Comparison of ENCODE assay signal across 32 cellular contexts in genomic region chr3:191372122-191372521, GRCh38. TPM values are rescaled to one million over a fixed set of nuclear protein-coding genes. Genes with fewer than 3 reads are reported as not detected.
DNase-seq lines count a peak whose midpoint lies in the region; ATAC-seq and TF ChIP-seq lines count a peak whose summit lies in the region.
"Had no signal": no experiment of that assay in that cellular context is flagged by ENCODE, and none has a peak within 500 bp of the region (broad histone marks: within the 10 kb centered on the region; RNA-seq: fewer than 3 reads in every experiment).

No MANE protein-coding gene starts in this region.

- H3K36me3 ChIP-seq in mammary epithelial cell (ENCODE audit: insufficient read depth, low read length) (peaks cover 24% of the 10 kb centered on the region), GM23248 (ENCODE audit: low read depth) (peaks cover 15% of the 10 kb centered on the region)

- no peaks in the 10 kb centered on the region for H4K20me1 ChIP-seq in mammary epithelial cell (ENCODE audit: insufficient read depth, low read length)
- H4K20me1 ChIP-seq in GM23248 (ENCODE audit: insufficient read depth) = no peaks in the 10 kb centered on the region

- ATAC-seq in HG03280 (IDR thresholded peaks at IDR 0.05; ENCODE audit: unreplicated experiment) = no peak
- ATAC-seq: CD8-positive, alpha-beta T cell; K562; naive thymus-derived CD4-positive, alpha-beta T cell; stimulated activated effector memory CD8-positive, alpha-beta T cell treated with anti-CD3 and anti-CD28 coated beads, Interleukin-12 subunit alpha, Interleukin-12 subunit beta, amount 100 ng/mL, for 72 hours had no signal

- 100% methylated on average over 2 of the region's 2 CpGs for WGBS in mammary epithelial cell (ENCODE audit: low coverage, missing lambda C conversion rate)
- 98 to 100% methylated on average over 2 of the region's 2 CpGs for WGBS in GM23248 (ENCODE audit: low coverage in 1 of 2, low lambda C conversion rate in 2 of 2, missing lambda C conversion rate in 2 of 2), 2 experiments

- H3K9me3 Mint-ChIP-seq in MCF 10A (ENCODE audit: unreplicated experiment) (no peaks in the 10 kb centered on the region), chondrocyte (ENCODE audit: low read depth) (no peaks in the 10 kb centered on the region), type B pancreatic cell (no peaks in the 10 kb centered on the region)
- H3K9me3 Mint-ChIP-seq: activated CD4-positive, alpha-beta memory T cell treated with anti-CD3 and anti-CD28 coated beads for 36 hours; activated naive CD8-positive, alpha-beta T cell treated with anti-CD3 and anti-CD28 coated beads, Interleukin-2, amount 10 ng/mL, durations not matched to agents 7 days and 5 days; CD8-positive, alpha-beta T cell; central memory CD8-positive, alpha-beta T cell; stimulated activated effector memory CD8-positive, alpha-beta T cell treated with anti-CD3 and anti-CD28 coated beads, Interleukin-12 subunit alpha, Interleukin-12 subunit beta, amount 100 ng/mL, for 72 hours had no signal

- H3K4me1 ChIP-seq in mammary epithelial cell (ENCODE audit: insufficient read depth, low read length) (peaks cover 18% of the 10 kb centered on the region), GM23248 (ENCODE audit: insufficient read depth) (peaks cover 32% of the 10 kb centered on the region)

- peaks cover 6% of the 10 kb centered on the region for H3K79me2 ChIP-seq in mammary epithelial cell (ENCODE audit: insufficient read depth, low read length)
- H3K79me2 ChIP-seq in GM23248 (ENCODE audit: insufficient read depth) = peaks cover 30% of the 10 kb centered on the region

- DNase-seq in MCF 10A (ENCODE audit: unreplicated experiment) = no peak
- no peak for DNase-seq in mammary epithelial cell
- DNase-seq in MV-4-11 (lab: John Stamatoyannopoulos, UW) = peak; percentile 30
- DNase-seq in chondrocyte (ENCODE audit: low spot score) = no peak
- no peak for DNase-seq in type B pancreatic cell (ENCODE audit: extremely low spot score, unreplicated experiment)
- no peak for DNase-seq in T-helper 2 cell
- no peak for DNase-seq in GM23248
- DNase-seq: activated CD4-positive, alpha-beta memory T cell treated with anti-CD3 and anti-CD28 coated beads for 36 hours; activated CD4-positive, CD25-positive, alpha-beta regulatory T cell; activated effector memory CD4-positive, alpha-beta T cell treated with Interleukin-2 at 50 U/mL for 16 hours; activated naive CD8-positive, alpha-beta T cell treated with anti-CD3 and anti-CD28 coated beads, Interleukin-2, amount 10 ng/mL, durations not matched to agents 7 days and 5 days; CD8-positive, alpha-beta T cell; DMS 273 treated with DMSO at 0.1 percent for 48 hours; dorsolateral prefrontal cortex; head of caudate nucleus; naive thymus-derived CD4-positive, alpha-beta T cell; NCI-H1092; NCI-H187 treated with DMSO at 0.1 percent for 48 hours; NCI-H524 treated with DMSO at 0.1 percent for 48 hours; NK-92 treated with Interleukin-12 subunit alpha and Interleukin-12 subunit beta, amount 100 ng/mL, for 24 hours; occipital lobe; SK-N-SH; stimulated activated CD4-positive, alpha-beta T cell treated with anti-CD3 and anti-CD28 coated beads, Interleukin-1b, Interleukin-23, amount 100 ng/mL, for 48 hours; T-helper 9 cell had no signal

- no peak overlapping the region for H3K4me2 ChIP-seq in mammary epithelial cell (ENCODE audit: insufficient read depth, low read depth, low read length)
- no peak overlapping the region for H3K4me2 ChIP-seq in GM23248 (ENCODE audit: unreplicated experiment)
- H3K4me2 ChIP-seq: SK-N-SH had no signal

- H3K36me3 Mint-ChIP-seq in MCF 10A (ENCODE audit: insufficient read depth, unreplicated experiment) (peaks cover 49% of the 10 kb centered on the region), chondrocyte (ENCODE audit: low read depth) (peaks cover 13% of the 10 kb centered on the region), type B pancreatic cell (peaks cover 20% of the 10 kb centered on the region)
- H3K36me3 Mint-ChIP-seq: activated CD4-positive, alpha-beta memory T cell treated with anti-CD3 and anti-CD28 coated beads for 36 hours; activated naive CD8-positive, alpha-beta T cell treated with anti-CD3 and anti-CD28 coated beads, Interleukin-2, amount 10 ng/mL, durations not matched to agents 7 days and 5 days; CD8-positive, alpha-beta T cell; naive thymus-derived CD4-positive, alpha-beta T cell; stimulated activated effector memory CD8-positive, alpha-beta T cell treated with anti-CD3 and anti-CD28 coated beads, Interleukin-12 subunit alpha, Interleukin-12 subunit beta, amount 100 ng/mL, for 72 hours had no signal

- H3K4me3 ChIP-seq in mammary epithelial cell (replicated peaks in 1 of 3; ENCODE audit: insufficient read depth in 1 of 3, low read depth in 2 of 3, low read length in 3 of 3) (no peak overlapping the region), GM23248 (no peak overlapping the region)
- H3K4me3 ChIP-seq: dorsolateral prefrontal cortex, K562, skin epidermis, suprapubic skin had no signal

- no peaks in the 10 kb centered on the region for H3K9me2 ChIP-seq in GM23248 (ENCODE audit: insufficient read depth)
- H3K9me2 ChIP-seq: SK-N-SH had no signal

- H3K9me3 ChIP-seq in mammary epithelial cell (replicated peaks; ENCODE audit: insufficient read depth, low read length) = no peaks in the 10 kb centered on the region
- H3K9me3 ChIP-seq in GM23248 (ENCODE audit: low read depth) = no peaks in the 10 kb centered on the region
- H3K9me3 ChIP-seq: SK-N-SH, suprapubic skin had no signal

- peaks cover 7% of the 10 kb centered on the region for H3K4me1 Mint-ChIP-seq in MCF 10A (ENCODE audit: insufficient read depth, unreplicated experiment)
- peaks cover 37% of the 10 kb centered on the region for H3K4me1 Mint-ChIP-seq in chondrocyte (ENCODE audit: low read depth)
- no peaks in the 10 kb centered on the region for H3K4me1 Mint-ChIP-seq in type B pancreatic cell (ENCODE audit: unreplicated experiment)
- H3K4me1 Mint-ChIP-seq: activated naive CD8-positive, alpha-beta T cell treated with anti-CD3 and anti-CD28 coated beads, Interleukin-2, amount 10 ng/mL, durations not matched to agents 7 days and 5 days; central memory CD8-positive, alpha-beta T cell; stimulated activated effector memory CD8-positive, alpha-beta T cell treated with anti-CD3 and anti-CD28 coated beads, Interleukin-12 subunit alpha, Interleukin-12 subunit beta, amount 100 ng/mL, for 72 hours had no signal

- CTCF ChIA-PET in MCF 10A (lab: Yijun Ruan, JAX) (interaction anchor here (1.0 to 1.1 kb wide), 2 partner anchors 11 to 13 kb away, joined by 4 to 5 read pairs; no protein-coding TSS in a partner anchor), mammary epithelial cell (lab: Charles Lee; ENCODE audit: low non-redundant PET) (no interaction called here)

- no peak overlapping the region for H3K9ac ChIP-seq in mammary epithelial cell (ENCODE audit: insufficient read depth, low read length)
- H3K9ac ChIP-seq in GM23248 = no peak overlapping the region
- H3K9ac ChIP-seq: SK-N-SH had no signal

- no peaks in the 10 kb centered on the region for H3K27me3 Mint-ChIP-seq in MCF 10A (ENCODE audit: insufficient read depth, unreplicated experiment)
- H3K27me3 Mint-ChIP-seq in chondrocyte (ENCODE audit: low read depth) = no peaks in the 10 kb centered on the region
- H3K27me3 Mint-ChIP-seq in type B pancreatic cell = no peaks in the 10 kb centered on the region
- H3K27me3 Mint-ChIP-seq: activated CD4-positive, alpha-beta memory T cell treated with anti-CD3 and anti-CD28 coated beads for 36 hours; activated naive CD8-positive, alpha-beta T cell treated with anti-CD3 and anti-CD28 coated beads, Interleukin-2, amount 10 ng/mL, durations not matched to agents 7 days and 5 days; central memory CD8-positive, alpha-beta T cell; naive thymus-derived CD4-positive, alpha-beta T cell had no signal

- in situ Hi-C loops in mammary epithelial cell (cut with MboI; ENCODE audit: low sequenced_read_pairs in 2 of 2) (no loop called here), GM23248 (cut with MboI) (no loop called here)

- intact Hi-C loops in MCF 10A (cut with micrococcal nuclease) = no loop called here
- intact Hi-C loops in mammary epithelial cell (cut with micrococcal nuclease) = no loop called here

- TF ChIP-seq CTCF in MCF 10A (IDR thresholded peaks at IDR 0.05; ENCODE audit: unreplicated experiment) (no peak), mammary epithelial cell (conservative IDR thresholded peaks at IDR 0.05 in 1 of 2, IDR thresholded peaks at IDR 0.05 in 1 of 2; ENCODE audit: extremely low read depth in 1 of 2, insufficient read depth in 1 of 2, low read depth in 1 of 2, low read length in 2 of 2) (no peak), chondrocyte (IDR thresholded peaks at IDR 0.05) (no peak), type B pancreatic cell (conservative IDR thresholded peaks at IDR 0.05) (no peak)

- BruUV-seq in MCF 10A (replicated peaks; lab: Mats Ljungman, UMichigan) (TSS peak; percentile 5), mammary epithelial cell (replicated peaks; lab: Mats Ljungman, UMichigan) (no TSS peak)

- peaks cover 24% of the 10 kb centered on the region for H3F3A ChIP-seq in GM23248 (ENCODE audit: insufficient read depth)

- H3K27ac ChIP-seq in mammary epithelial cell (ENCODE audit: insufficient read depth, low read depth, low read length) (no peak overlapping the region), GM23248 (no peak overlapping the region)
- H3K27ac ChIP-seq: dorsolateral prefrontal cortex, skin epidermis, suprapubic skin had no signal

- no peak overlapping the region for H2AFZ ChIP-seq in mammary epithelial cell (ENCODE audit: low read depth, low read length)
- H2AFZ ChIP-seq in GM23248 = no peak overlapping the region

- POLR2A ChIA-PET in MCF 10A (lab: Yijun Ruan, JAX) = interaction anchor here (0.7 to 1.2 kb wide), 2 partner anchors 15 to 32 kb away, joined by 3 to 4 read pairs; no protein-coding TSS in a partner anchor

- H3K27me3 ChIP-seq in mammary epithelial cell (ENCODE audit: insufficient read depth, low read length) (no peaks in the 10 kb centered on the region), GM23248 (replicated peaks; ENCODE audit: insufficient read depth) (no peaks in the 10 kb centered on the region)
- H3K27me3 ChIP-seq: dorsolateral prefrontal cortex, suprapubic skin had no signal

- dilution Hi-C loops in mammary epithelial cell (cut with HindIII; ENCODE audit: low sequenced_read_pairs) = no loop called here

- H3K27ac Mint-ChIP-seq in MCF 10A (ENCODE audit: low read depth, unreplicated experiment) (no peak overlapping the region), chondrocyte (ENCODE audit: unreplicated experiment) (peak overlapping the region; percentile 54), type B pancreatic cell (peak overlapping the region; percentile 59)
- H3K27ac Mint-ChIP-seq: activated CD4-positive, alpha-beta memory T cell treated with anti-CD3 and anti-CD28 coated beads for 36 hours; activated naive CD8-positive, alpha-beta T cell treated with anti-CD3 and anti-CD28 coated beads, Interleukin-2, amount 10 ng/mL, durations not matched to agents 7 days and 5 days; CD8-positive, alpha-beta T cell; naive thymus-derived CD4-positive, alpha-beta T cell; stimulated activated effector memory CD8-positive, alpha-beta T cell treated with anti-CD3 and anti-CD28 coated beads, Interleukin-12 subunit alpha, Interleukin-12 subunit beta, amount 100 ng/mL, for 72 hours had no signal

- H3K4me3 Mint-ChIP-seq in MCF 10A (ENCODE audit: unreplicated experiment) (no peak overlapping the region), chondrocyte (ENCODE audit: unreplicated experiment) (no peak overlapping the region), type B pancreatic cell (no peak overlapping the region)
- H3K4me3 Mint-ChIP-seq: activated CD4-positive, alpha-beta memory T cell treated with anti-CD3 and anti-CD28 coated beads for 36 hours; activated naive CD8-positive, alpha-beta T cell treated with anti-CD3 and anti-CD28 coated beads, Interleukin-2, amount 10 ng/mL, durations not matched to agents 7 days and 5 days; CD8-positive, alpha-beta T cell; central memory CD8-positive, alpha-beta T cell; naive thymus-derived CD4-positive, alpha-beta T cell; stimulated activated effector memory CD8-positive, alpha-beta T cell treated with anti-CD3 and anti-CD28 coated beads, Interleukin-12 subunit alpha, Interleukin-12 subunit beta, amount 100 ng/mL, for 72 hours had no signal

RNA-seq across cellular contexts. Expression of gene UTS2B, which starts 41.8 kb away (rescaled TPM):
- total RNA-seq in MCF 10A (2022) (0.26 TPM in 1 of 2 replicates, not detected in the other), mammary epithelial cell (under 1 TPM in 1 of 2 donors, not detected in 1; 0.42 TPM), chondrocyte (0.17 to 0.44 TPM in 2 of 3 replicates, not detected in the other), type B pancreatic cell (ENCODE audit: low replicate concordance) (0.58 TPM in 1 of 2 replicates, not detected in the other)
- polyA plus RNA-seq in mammary epithelial cell (0.05 TPM), GM23248 (2016; fragmentation: Nextera tagmentation; extraction: Ambion mirVana) (0.23 and 0.61 TPM in 2 replicates)
- polyA minus RNA-seq in mammary epithelial cell = not detected
- total RNA-seq in GM23248 (2014; rRNA removed; shearing (Covaris generic)) = under 0.01 and 0.22 TPM in 2 replicates
- total RNA-seq: A172; activated CD4-positive, alpha-beta memory T cell treated with anti-CD3 and anti-CD28 coated beads for 36 hours; activated naive CD8-positive, alpha-beta T cell treated with anti-CD3 and anti-CD28 coated beads, Interleukin-2, amount 10 ng/mL, durations not matched to agents 7 days and 5 days; CD8-positive, alpha-beta T cell; K562; RPMI7951 had no signal
- polyA plus RNA-seq: naive thymus-derived CD4-positive, alpha-beta T cell had no signal

RNA-seq across cellular contexts. Expression of gene CCDC50, which starts 42.9 kb away (rescaled TPM):
- total RNA-seq in MCF 10A (2022) (100 and 115 TPM in 2 replicates), mammary epithelial cell (10 to 100 TPM; 74.8 to 85.0 TPM), chondrocyte (54.5 to 63.9 TPM (median 55.9 TPM) in 3 replicates), type B pancreatic cell (ENCODE audit: low replicate concordance) (47.4 and 76.2 TPM in 2 replicates)
- polyA plus RNA-seq in mammary epithelial cell (36.5 TPM), GM23248 (2016; fragmentation: Nextera tagmentation; extraction: Ambion mirVana) (61.8 and 63.0 TPM in 2 replicates)
- 28.9 TPM for polyA minus RNA-seq in mammary epithelial cell
- total RNA-seq in GM23248 (2014; rRNA removed; shearing (Covaris generic)) = 68.6 and 80.7 TPM in 2 replicates
